ENCODE assay signal across 8 cellular contexts in genomic region chr20:56373942-56374341, GRCh38. TPM values are rescaled to one million over a fixed set of nuclear protein-coding genes. Genes with fewer than 3 reads are reported as not detected.
DNase-seq lines count a peak whose midpoint lies in the region; ATAC-seq lines count a peak whose summit lies in the region.
"Had no signal": no experiment of that assay in that cellular context is flagged by ENCODE, and none has a peak within 500 bp of the region (broad histone marks: within the 10 kb centered on the region; RNA-seq: fewer than 3 reads in every experiment).

No MANE protein-coding gene starts in this region.

- H3K36me3 Mint-ChIP-seq in CD8-positive, alpha-beta memory T cell, result peaks cover 0 to 13% (median 2%) of the 10 kb centered on the region in 3 donors

- H3K9me3 Mint-ChIP-seq in CD8-positive, alpha-beta memory T cell, result no peaks in the 10 kb centered on the region

- CTCF ChIA-PET in CD8-positive, alpha-beta memory T cell (lab: Charles Lee), result interaction anchor here (0.7 kb wide), 1 partner anchor 78 kb away, joined by 3 read pairs; no protein-coding TSS in a partner anchor

- H3K9me3 ChIP-seq in CD8-positive, alpha-beta memory T cell (ENCODE audit: low read length), result no peaks in the 10 kb centered on the region

- H3K27ac ChIP-seq in CD8-positive, alpha-beta memory T cell (ENCODE audit: low read depth, low read length), result no peak overlapping the region

- H3K27ac Mint-ChIP-seq in CD8-positive, alpha-beta memory T cell, result peak overlapping the region in 2 of 8 donors; percentile 8 to 82

- H3K4me1 ChIP-seq in CD8-positive, alpha-beta memory T cell (ENCODE audit: insufficient read depth, low read length), result no peaks in the 10 kb centered on the region

- no peaks in the 10 kb centered on the region for H3K27me3 ChIP-seq in CD8-positive, alpha-beta memory T cell (ENCODE audit: insufficient read depth, low read length, poor library complexity, severe bottlenecking)

- ATAC-seq in HG03354 (IDR thresholded peaks at IDR 0.05; ENCODE audit: poor library complexity, severe bottlenecking, unreplicated experiment) (peak; percentile 71), HG03039 (IDR thresholded peaks at IDR 0.05; ENCODE audit: unreplicated experiment) (no peak)

- H3K4me1 Mint-ChIP-seq in CD8-positive, alpha-beta memory T cell, result peaks cover 5 to 38% (median 19%) of the 10 kb centered on the region in 3 donors

- H3K27me3 Mint-ChIP-seq in CD8-positive, alpha-beta memory T cell, result no peaks in the 10 kb centered on the region

- H3K4me3 Mint-ChIP-seq in CD8-positive, alpha-beta memory T cell, result no peak overlapping the region

- no peaks in the 10 kb centered on the region for H3K36me3 ChIP-seq in CD8-positive, alpha-beta memory T cell (ENCODE audit: insufficient read depth, low read length)

- POLR2A ChIA-PET in CD8-positive, alpha-beta memory T cell (lab: Charles Lee), result interaction anchor here (0.7 kb wide), 1 partner anchor 958 kb away, joined by 6 read pairs; no protein-coding TSS in a partner anchor

- H3K4me3 ChIP-seq in CD8-positive, alpha-beta memory T cell (ENCODE audit: low read length), result no peak overlapping the region

- DNase-seq in GM04503 (ENCODE audit: low read depth) (peak; percentile 94), amniotic stem cell (lab: John Stamatoyannopoulos, UW) (peak; percentile 15), myocyte (ENCODE audit: low read depth) (peak; percentile 76), hypothalamus (lab: John Stamatoyannopoulos, UW) (no peak)
- DNase-seq in CD8-positive, alpha-beta memory T cell, result no peak

RNA-seq across cellular contexts. Expression of gene FAM210B, which starts 15.2 kb away (rescaled TPM):
- 42.6 and 54.5 TPM in 2 replicates for total RNA-seq in myocyte
- polyA plus RNA-seq in myocyte (2012), result 33.8 TPM
- 1 to 10 TPM; 6.3 to 6.7 TPM for total RNA-seq in CD8-positive, alpha-beta memory T cell
- 31.8 TPM for polyA plus RNA-seq in CD8-positive, alpha-beta memory T cell

RNA-seq across cellular contexts. Expression of gene AURKA, which starts 18.1 kb away (rescaled TPM):
- 5.7 and 11.6 TPM in 2 replicates for total RNA-seq in myocyte
- polyA plus RNA-seq in myocyte (2012), result 2.0 TPM
- 10 to 100 TPM; 49.2 to 50.8 TPM for total RNA-seq in CD8-positive, alpha-beta memory T cell
- polyA plus RNA-seq in CD8-positive, alpha-beta memory T cell, result 1.7 TPM

RNA-seq across cellular contexts. Expression of gene CSTF1, which starts 18.5 kb away (rescaled TPM):
- 42.3 and 45.5 TPM in 2 replicates for total RNA-seq in myocyte
- polyA plus RNA-seq in myocyte (2012), result 30.0 TPM
- 10 to 100 TPM; 54.2 to 54.7 TPM for total RNA-seq in CD8-positive, alpha-beta memory T cell
- polyA plus RNA-seq in CD8-positive, alpha-beta memory T cell, result 37.0 TPM

RNA-seq across cellular contexts. Expression of gene CASS4, which starts 38.1 kb away (rescaled TPM):
- total RNA-seq in myocyte, result 20.9 and 48.0 TPM in 2 replicates
- 19.5 TPM for polyA plus RNA-seq in myocyte (2012)
- 1 to 10 TPM; 3.7 TPM for total RNA-seq in CD8-positive, alpha-beta memory T cell
- polyA plus RNA-seq in CD8-positive, alpha-beta memory T cell, result 5.6 TPM
- total RNA-seq: glomerular endothelial cell had no signal

Comparison
In these comparisons a context has a peak if more than half of its experiments do, and no peak if none do; other contexts are left out.
1. DNase-seq: peak in GM04503 (single experiment), amniotic stem cell (single experiment) and myocyte (single experiment); none in CD8-positive, alpha-beta memory T cell (0 of 5) and hypothalamus (0 of 51).